ENCODE assay signal across 9 cellular contexts in genomic region chr4:16269742-16270522, GRCh38. TPM values are rescaled to one million over a fixed set of nuclear protein-coding genes. Genes with fewer than 3 reads are reported as not detected.
DNase-seq lines count a peak whose midpoint lies in the region; ATAC-seq lines count a peak whose summit lies in the region.
"Had no signal": no experiment of that assay in that cellular context is flagged by ENCODE, and none has a peak within 500 bp of the region (broad histone marks: within the 10 kb centered on the region; RNA-seq: fewer than 3 reads in every experiment).

No MANE protein-coding gene starts in this region.

- ATAC-seq in sciatic nerve = peak; percentile 85
- ATAC-seq in HG02678 (IDR thresholded peaks at IDR 0.05; ENCODE audit: unreplicated experiment) = no peak

- DNase-seq in H4 (ENCODE audit: low spot score) (peak; percentile 95), SIG-M5 treated with dmso at 0.1 percent for 504 hours (lab: John Stamatoyannopoulos, UW; ENCODE audit: unreplicated experiment) (peak; percentile 85), fibroblast of gingiva (ENCODE audit: low read depth) (peak; percentile 94), sciatic nerve (ENCODE audit: low spot score) (no peak), hippocampal formation (lab: John Stamatoyannopoulos, UW) (no peak), iPS-NIHi11 (ENCODE audit: low spot score) (no peak), NCI-H446 (lab: John Stamatoyannopoulos, UW) (no peak)
- DNase-seq: gastrocnemius medialis had no signal

- intact Hi-C loops in sciatic nerve (cut with DNase I) = loop anchor here (10.0 kb wide), 1 partner anchor 245 kb away; no protein-coding TSS in a partner anchor

RNA-seq across cellular contexts. Expression of gene TAPT1, which starts 43.7 kb away (rescaled TPM):
- total RNA-seq in H4 (2014; rRNA removed; shearing (Covaris generic)) = 13.8 and 18.6 TPM in 2 replicates
- 59.5 TPM for total RNA-seq in sciatic nerve

Comparison
In these comparisons a context has a peak if more than half of its experiments do, and no peak if none do; other contexts are left out.
1. DNase-seq: peak in H4 (single experiment), SIG-M5 treated with dmso at 0.1 percent for 504 hours (single experiment) and fibroblast of gingiva (single experiment); none in sciatic nerve (single experiment), hippocampal formation (0 of 2), iPS-NIHi11 (single experiment) and NCI-H446 (0 of 2).